In genomic region chr14:52079239-52079956, GRCh38 we compare ENCODE assay signal across 13 cellular contexts. TPM values are rescaled to one million over a fixed set of nuclear protein-coding genes. Genes with fewer than 3 reads are reported as not detected.
DNase-seq lines count a peak whose midpoint lies in the region; ATAC-seq, FAIRE-seq and TF ChIP-seq lines count a peak whose summit lies in the region.
"Had no signal": no experiment of that assay in that cellular context is flagged by ENCODE, and none has a peak within 500 bp of the region (broad histone marks: within the 10 kb centered on the region; RNA-seq: fewer than 3 reads in every experiment).

No MANE protein-coding gene starts in this region.

- no peaks in the 10 kb centered on the region for H3K27me3 ChIP-seq in AG04450 (ENCODE audit: control insufficient read depth, insufficient read depth, low read length)
- no peaks in the 10 kb centered on the region for H3K27me3 ChIP-seq in bronchial epithelial cell (ENCODE audit: control insufficient read depth, insufficient read depth, low read length)
- no peaks in the 10 kb centered on the region for H3K27me3 ChIP-seq in mesendoderm (ENCODE audit: insufficient read depth, low read length, poor library complexity)
- H3K27me3 ChIP-seq in left lung: no peaks in the 10 kb centered on the region

- H3K9me3 ChIP-seq in AG04450 (ENCODE audit: control insufficient read depth, insufficient read depth, low read length) (no peaks in the 10 kb centered on the region), left lung (peaks cover 0 to 4% of the 10 kb centered on the region in 2 donors)

- no peak overlapping the region for H3K9ac ChIP-seq in mesendoderm (ENCODE audit: low read length)

- H2BK120ac ChIP-seq in mesendoderm (ENCODE audit: low read depth, low read length): no peak overlapping the region

- peak overlapping the region; percentile 59 for H3K27ac ChIP-seq in AG04450 (ENCODE audit: low read depth, low read length)
- H3K27ac ChIP-seq in mesendoderm (ENCODE audit: low read depth, low read length): no peak overlapping the region
- H3K27ac ChIP-seq in left lung: no peak overlapping the region

- DNase-seq in AG04450 (ENCODE audit: low read depth, low spot score) (peak; percentile 30), LHCN-M2 (ENCODE audit: low read depth) (peak; percentile 48), bronchial epithelial cell (ENCODE audit: low read depth) (peak; percentile 48), mesendoderm (peak; percentile 25), UCSD-AML1 (lab: John Stamatoyannopoulos, UW; ENCODE audit: unreplicated experiment) (no peak), NCI-H524 treated with DMSO at 0.1 percent for 48 hours (lab: John Stamatoyannopoulos, UW) (no peak), left lung (no peak), NCI-H446 (lab: John Stamatoyannopoulos, UW) (no peak)
- DNase-seq: activated CD4-positive, alpha-beta T cell treated with anti-CD3 and anti-CD28 coated beads, Interleukin-2, amount 10 ng/mL, durations not matched to agents 7 days and 5 days; activated naive CD8-positive, alpha-beta T cell treated with anti-CD3 and anti-CD28 coated beads, Interleukin-2, amount 10 ng/mL, durations not matched to agents 7 days and 5 days; activated T-cell treated with anti-CD3 and anti-CD28 coated beads, Interleukin-2, amount 50 U/mL, for 4 hours; NCI-H187 treated with DMSO at 0.1 percent for 48 hours had no signal

- H3K4me1 ChIP-seq in mesendoderm (ENCODE audit: control insufficient read depth, low read depth, low read length) (no peaks in the 10 kb centered on the region), left lung (no peaks in the 10 kb centered on the region)

- H3K23ac ChIP-seq in mesendoderm (ENCODE audit: low read length): no peak overlapping the region

- H4K5ac ChIP-seq in mesendoderm (ENCODE audit: low read length): no peak overlapping the region

- no peak overlapping the region for H2BK15ac ChIP-seq in mesendoderm (replicated peaks; ENCODE audit: low read depth)

- H3K36me3 ChIP-seq in bronchial epithelial cell (ENCODE audit: control insufficient read depth, insufficient read depth, low read length) (no peaks in the 10 kb centered on the region), mesendoderm (ENCODE audit: control insufficient read depth, insufficient read depth, low read length) (no peaks in the 10 kb centered on the region), left lung (no peaks in the 10 kb centered on the region)

- intact Hi-C loops in left lung (cut with DNase I): no loop called here

- CTCF ChIA-PET in AG04450 (lab: Charles Lee): interaction anchor here (0.8 to 1.0 kb wide), 3 partner anchors 9 to 84 kb away, joined by 3 to 5 read pairs (median 3); no protein-coding TSS in a partner anchor

- no peak overlapping the region for H2AK5ac ChIP-seq in mesendoderm (ENCODE audit: low read length)

- no CpG with 5 or more reads among the region's 7 CpGs for WGBS in mesendoderm (ENCODE audit: extremely low coverage, insufficient coverage, low lambda C conversion rate)

- no peak overlapping the region for H3K4ac ChIP-seq in mesendoderm (ENCODE audit: low read depth, low read length)

- TF ChIP-seq CTCF in AG04450 (IDR thresholded peaks at IDR 0.05; ENCODE audit: low read depth, low read length) (no peak), bronchial epithelial cell (IDR thresholded peaks at IDR 0.05; ENCODE audit: insufficient read depth, low read length, severe bottlenecking) (no peak), left lung (IDR thresholded peaks at IDR 0.05) (no peak)

- H3K79me2 ChIP-seq in mesendoderm (ENCODE audit: control insufficient read depth, insufficient read depth, low read length): no peaks in the 10 kb centered on the region

- H2BK5ac ChIP-seq in mesendoderm (ENCODE audit: low read length): no peak overlapping the region

- H3K56ac ChIP-seq in mesendoderm (ENCODE audit: low read length): no peak overlapping the region

- no peak for ATAC-seq in left lung
- ATAC-seq: activated T-cell treated with anti-CD3 and anti-CD28 coated beads, Interleukin-2, amount 50 U/mL, for 4 hours had no signal

- POLR2A ChIA-PET in AG04450 (lab: Yijun Ruan, JAX): interaction anchor here (0.7 to 4.1 kb wide), 5 partner anchors 9 to 84 kb away, joined by 3 to 61 read pairs (median 5); partner anchors contain the start of gene NID2

- H4K8ac ChIP-seq in mesendoderm (ENCODE audit: low read depth, low read length): no peak overlapping the region

- no peak overlapping the region for H3K4me2 ChIP-seq in mesendoderm (ENCODE audit: low read length)

- H3K4me3 ChIP-seq in AG04450 (ENCODE audit: low read depth, low read length) (no peak overlapping the region), bronchial epithelial cell (ENCODE audit: low read depth, low read length) (no peak overlapping the region), mesendoderm (ENCODE audit: low read length) (no peak overlapping the region), left lung (no peak overlapping the region)

- no peak for FAIRE-seq in bronchial epithelial cell (lab: Jason Lieb, UNC)
- FAIRE-seq: colon had no signal

- H3K18ac ChIP-seq in mesendoderm (ENCODE audit: low read length): no peak overlapping the region

- H3K79me1 ChIP-seq in mesendoderm (ENCODE audit: low read length): no peaks in the 10 kb centered on the region

RNA-seq across cellular contexts. Expression of gene NID2, which starts 10.5 kb away (rescaled TPM):
- polyA plus RNA-seq in AG04450 (2011; rRNA removed): 413 and 418 TPM in 2 replicates
- 276 and 284 TPM in 2 replicates for polyA minus RNA-seq in AG04450 (2011; rRNA and poly(A)+ RNA removed)
- total RNA-seq in LHCN-M2 (2014; rRNA removed) (11.1 and 13.3 TPM in 2 replicates), bronchial epithelial cell (0.38 and 3.9 TPM in 2 replicates), left lung (10 to 100 TPM; 25.0 to 30.7 TPM)
- 39.7 TPM for polyA plus RNA-seq in LHCN-M2 (2012)
- 0.63 TPM for polyA plus RNA-seq in mesendoderm (2013, experiment 1 of 2)
- polyA plus RNA-seq in mesendoderm (2013, experiment 2 of 2): 0.69 TPM

Comparison
In these comparisons a context has a peak if more than half of its experiments do, and no peak if none do; other contexts are left out.
1. DNase-seq: peak in AG04450 (single experiment), LHCN-M2 (single experiment), bronchial epithelial cell (single experiment) and mesendoderm (single experiment); none in UCSD-AML1 (single experiment), NCI-H524 treated with DMSO at 0.1 percent for 48 hours (single experiment), left lung (0 of 2) and NCI-H446 (0 of 2).